Comparison of ENCODE assay signal across 8 cellular contexts in the genomic region with DNA sequence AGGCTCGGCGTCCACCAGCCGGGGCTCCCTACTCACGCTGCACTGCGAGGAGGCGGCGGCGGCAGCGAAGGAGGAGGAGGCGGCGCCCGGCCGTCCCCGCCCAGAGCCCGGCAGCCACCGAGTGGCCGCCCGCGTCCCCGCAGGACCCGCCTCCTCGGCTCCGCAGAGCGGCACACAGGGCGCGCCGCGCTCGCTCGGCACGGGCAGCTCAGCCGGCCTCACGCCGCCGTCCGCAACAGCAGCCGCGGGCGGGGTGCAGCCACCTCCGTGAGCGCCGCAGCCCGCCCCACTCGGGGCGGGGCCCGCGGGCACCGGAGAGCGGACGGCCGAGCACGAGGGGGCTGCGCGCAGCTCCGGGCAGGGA.
DNase-seq lines count a peak whose midpoint lies in the region; ATAC-seq and TF ChIP-seq lines count a peak whose summit lies in the region.

A gene (minus strand): TSS at position 46 of the 364 bp plus-strand sequence. CDS start 52,952 bp downstream, outside the sequence.

- peak; percentile 55 for ATAC-seq in HG02970 (IDR thresholded peaks at IDR 0.05; ENCODE audit: low FRiP score, unreplicated experiment)

- no peak for TF ChIP-seq CTCF in VCaP (conservative IDR thresholded peaks at IDR 0.05)

- in situ Hi-C loops in T47D (cut with HindIII; ENCODE audit: low pct_unique_long_range_greater_than_20kb, low sequenced_read_pairs), result no loop called here

- peak; percentile 82 to 87 for DNase-seq in NCI-H2081 (lab: John Stamatoyannopoulos, UW)
- DNase-seq in NCI-H2081 treated with DMSO at 0.1 percent for 48 hours (lab: John Stamatoyannopoulos, UW), result no peak
- peak; percentile 50 for DNase-seq in NCI-H2107 treated with DMSO at 0.1 percent for 48 hours (lab: John Stamatoyannopoulos, UW; ENCODE audit: unreplicated experiment)
- DNase-seq in T47D (ENCODE audit: low read depth in 1 of 2, low spot score in 1 of 2), result peak; percentile 94 to 95
- peak; percentile 85 for DNase-seq in iPS-NIHi11 (ENCODE audit: low spot score)
- DNase-seq in smooth muscle cell of the brain vasculature (ENCODE audit: low read depth, low spot score), result peak; percentile 53

- peak within 1 kb of the TSS; percentile 95 for H3K27ac ChIP-seq in VCaP
